In genomic region chr6:31817929-31818511, GRCh38 we compare ENCODE assay signal across 6 cellular contexts. TPM values are rescaled to one million over a fixed set of nuclear protein-coding genes. Genes with fewer than 3 reads are reported as not detected.
DNase-seq lines count a peak whose midpoint lies in the region; ATAC-seq and TF ChIP-seq lines count a peak whose summit lies in the region.
"Not testable (repeated sequence)": the region's sequence is repeated elsewhere in the genome, so short reads cannot be mapped to it uniquely, and the experiment has no call there.

No MANE protein-coding gene starts in this region.

- TF ChIP-seq CTCF in GM12865 (IDR thresholded peaks at IDR 0.05; ENCODE audit: insufficient read depth, low read depth, low read length, missing control alignments); neural cell (IDR thresholded peaks at IDR 0.05; ENCODE audit: poor library complexity, severe bottlenecking); thyroid gland (IDR thresholded peaks at IDR 0.05): not testable (repeated sequence)

- WGBS in right cardiac atrium, result 39% methylated on average over 8 of the region's 8 CpGs
- 72 to 78% methylated on average over 8 of the region's 8 CpGs for WGBS in thyroid gland, 2 donors

- H3K9me3 Mint-ChIP-seq in activated CD4-positive, alpha-beta T cell treated with anti-CD3 and anti-CD28 coated beads for 36 hours (ENCODE audit: low read depth), result not testable (repeated sequence)

- not testable (repeated sequence) for H3K79me2 ChIP-seq in neural cell (replicated peaks; ENCODE audit: insufficient read depth, low read length)

- POLR2A ChIA-PET in activated CD4-positive, alpha-beta T cell treated with anti-CD3 and anti-CD28 coated beads for 36 hours (lab: Charles Lee), result interaction anchor here (1.0 kb wide), 1 partner anchor 11 kb away, joined by 3 read pairs; the partner anchor contains the start of gene LSM2

- peak overlapping the region; percentile 11; the same call in 1 of the 2 replicates for H3K4me3 ChIP-seq in GM12865 (ENCODE audit: low read depth, low read length)
- H3K4me3 ChIP-seq in right cardiac atrium (ENCODE audit: low read length), result peak overlapping the region; percentile 89
- peak overlapping the region; percentile 52 for H3K4me3 ChIP-seq in neural cell (ENCODE audit: low read length)
- H3K4me3 ChIP-seq in thyroid gland (replicated peaks in 1 of 3), result peak overlapping the region in 2 of 3 donors; percentile 5 to 26

- not testable (repeated sequence) for H3K9me3 ChIP-seq in right cardiac atrium (ENCODE audit: control insufficient read depth, low read length); neural cell (ENCODE audit: low read length); thyroid gland

- H3K27ac ChIP-seq in caudate nucleus (ENCODE audit: low read depth, low read length), result peak overlapping the region; percentile 90
- peak overlapping the region; percentile 70 for H3K27ac ChIP-seq in right cardiac atrium (ENCODE audit: low read length)
- H3K27ac ChIP-seq in neural cell (ENCODE audit: low read length), result not testable (repeated sequence)
- H3K27ac ChIP-seq in thyroid gland, result peak overlapping the region; percentile 17 to 100 (median 99)

- H3F3A ChIP-seq in neural cell (ENCODE audit: insufficient read depth, low read length, poor library complexity, severe bottlenecking), result not testable (repeated sequence)

- intact Hi-C loops in activated CD4-positive, alpha-beta T cell treated with anti-CD3 and anti-CD28 coated beads for 36 hours (cut with DNase I, micrococcal nuclease); right cardiac atrium (cut with DNase I); thyroid gland (cut with DNase I): not testable (repeated sequence)

- H3K9me2 ChIP-seq in neural cell (ENCODE audit: insufficient read depth, low read length), result not testable (repeated sequence)

- CTCF ChIA-PET in activated CD4-positive, alpha-beta T cell treated with anti-CD3 and anti-CD28 coated beads for 36 hours (lab: Charles Lee), result interaction anchor here (1.3 to 2.4 kb wide), 3 partner anchors 11 to 22 kb away, joined by 4 to 6 read pairs (median 6); partner anchors contain the start of gene LSM2

- H3K27me3 ChIP-seq in right cardiac atrium (ENCODE audit: control insufficient read depth, insufficient read depth); neural cell (ENCODE audit: insufficient read depth, low read depth, low read length); thyroid gland: not testable (repeated sequence)

- not testable (repeated sequence) for H3K36me3 ChIP-seq in neural cell (ENCODE audit: insufficient read depth, low read length); thyroid gland

- not testable (repeated sequence) for H3K27me3 Mint-ChIP-seq in activated CD4-positive, alpha-beta T cell treated with anti-CD3 and anti-CD28 coated beads for 36 hours

- H3K4me3 Mint-ChIP-seq in activated CD4-positive, alpha-beta T cell treated with anti-CD3 and anti-CD28 coated beads for 36 hours, result peak overlapping the region; percentile 81

- TF ChIP-seq RAD21 in neural cell (conservative IDR thresholded peaks at IDR 0.05), result not testable (repeated sequence)

- not testable (repeated sequence) for TF ChIP-seq POLR2A in thyroid gland (IDR thresholded peaks at IDR 0.05)

- H3K4me2 ChIP-seq in neural cell (ENCODE audit: low read length), result not testable (repeated sequence)

- H3K4me1 ChIP-seq in right cardiac atrium (ENCODE audit: control insufficient read depth, insufficient read depth, low read length), result not testable (repeated sequence)
- peaks cover 35 to 54% of the 10 kb centered on the region in 2 donors for H3K4me1 ChIP-seq in thyroid gland

- H2AFZ ChIP-seq in neural cell (ENCODE audit: low read depth, low read length), result not testable (repeated sequence)

- not testable (repeated sequence) for H4K20me1 ChIP-seq in neural cell (ENCODE audit: insufficient read depth)

- not testable (repeated sequence) for H3K36me3 Mint-ChIP-seq in activated CD4-positive, alpha-beta T cell treated with anti-CD3 and anti-CD28 coated beads for 36 hours (ENCODE audit: low read depth)

- H3K4me1 Mint-ChIP-seq in activated CD4-positive, alpha-beta T cell treated with anti-CD3 and anti-CD28 coated beads for 36 hours, result peaks cover 51% of the 10 kb centered on the region

- TF ChIP-seq EP300 in neural cell (conservative IDR thresholded peaks at IDR 0.05; ENCODE audit: poor library complexity, severe bottlenecking), result not testable (repeated sequence)

- not testable (repeated sequence) for ATAC-seq in activated CD4-positive, alpha-beta T cell treated with anti-CD3 and anti-CD28 coated beads for 36 hours; right cardiac atrium

- not testable (repeated sequence) for H3K9ac ChIP-seq in neural cell (ENCODE audit: low read length)

- peak overlapping the region; percentile 90 for H3K27ac Mint-ChIP-seq in activated CD4-positive, alpha-beta T cell treated with anti-CD3 and anti-CD28 coated beads for 36 hours

- DNase-seq in GM12865 (ENCODE audit: low read depth); right cardiac atrium; thyroid gland: not testable (repeated sequence)
- peak; percentile 29 for DNase-seq in activated CD4-positive, alpha-beta T cell treated with anti-CD3 and anti-CD28 coated beads for 36 hours
- DNase-seq in caudate nucleus (lab: John Stamatoyannopoulos, UW), result peak in 14 of 61 donors; percentile 13 to 86 (median 39)

RNA-seq across cellular contexts. Expression of gene HSPA1A, which starts 2.7 kb away (rescaled TPM):
- total RNA-seq in activated CD4-positive, alpha-beta T cell treated with anti-CD3 and anti-CD28 coated beads for 36 hours, result 10 to 100 TPM; 56.1 to 64.7 TPM
- total RNA-seq in right cardiac atrium (100 to 1,000 TPM; 167 to 328 (median 273) TPM), thyroid gland (100 to 1,000 TPM; 148 to 320 (median 190) TPM)
- polyA plus RNA-seq in right cardiac atrium (321 TPM), neural cell (50.9 and 54.5 TPM in 2 replicates)
- polyA minus RNA-seq in neural cell, result 48.5 and 59.6 TPM in 2 replicates

RNA-seq across cellular contexts. Expression of gene HSPA1L, which starts 2.9 kb away (rescaled TPM):
- total RNA-seq in activated CD4-positive, alpha-beta T cell treated with anti-CD3 and anti-CD28 coated beads for 36 hours, result 1 to 10 TPM; 1.9 to 2.2 TPM
- total RNA-seq in right cardiac atrium, result 1 to 10 TPM; 1.6 to 2.8 (median 2.2) TPM
- 2.0 TPM for polyA plus RNA-seq in right cardiac atrium
- polyA plus RNA-seq in neural cell, result 1.6 and 2.6 TPM in 2 replicates
- 2.2 and 2.8 TPM in 2 replicates for polyA minus RNA-seq in neural cell
- 1 to 10 TPM; 3.5 to 4.1 (median 3.9) TPM for total RNA-seq in thyroid gland

RNA-seq across cellular contexts. Expression of gene HSPA1B, which starts 9.5 kb away (rescaled TPM):
- 10 to 100 TPM; 54.6 to 61.1 TPM for total RNA-seq in activated CD4-positive, alpha-beta T cell treated with anti-CD3 and anti-CD28 coated beads for 36 hours
- 100 to 1,000 TPM; 110 to 299 (median 197) TPM for total RNA-seq in right cardiac atrium
- polyA plus RNA-seq in right cardiac atrium, result 114 TPM
- 120 and 128 TPM in 2 replicates for polyA plus RNA-seq in neural cell
- polyA minus RNA-seq in neural cell, result 147 and 157 TPM in 2 replicates
- 100 to 1,000 TPM; 194 to 330 (median 256) TPM for total RNA-seq in thyroid gland

RNA-seq across cellular contexts. Expression of gene LSM2, which starts 11.3 kb away (rescaled TPM):
- total RNA-seq in activated CD4-positive, alpha-beta T cell treated with anti-CD3 and anti-CD28 coated beads for 36 hours, result 100 to 1,000 TPM; 112 to 124 TPM
- 10 to 100 TPM; 22.8 to 27.3 (median 23.8) TPM for total RNA-seq in right cardiac atrium
- polyA plus RNA-seq in right cardiac atrium, result 27.0 TPM
- 68.5 and 87.6 TPM in 2 replicates for polyA plus RNA-seq in neural cell
- polyA minus RNA-seq in neural cell, result 18.3 and 20.8 TPM in 2 replicates
- total RNA-seq in thyroid gland, result 10 to 100 TPM; 29.2 to 48.4 (median 36.5) TPM

RNA-seq across cellular contexts. Expression of gene VARS1, which starts 22.5 kb away (rescaled TPM):
- 100 to 1,000 TPM; 147 to 169 TPM for total RNA-seq in activated CD4-positive, alpha-beta T cell treated with anti-CD3 and anti-CD28 coated beads for 36 hours
- 10 to 100 TPM; 21.7 to 30.6 (median 26.9) TPM for total RNA-seq in right cardiac atrium
- 14.8 TPM for polyA plus RNA-seq in right cardiac atrium
- 40.9 and 49.4 TPM in 2 replicates for polyA plus RNA-seq in neural cell
- 56.0 and 57.1 TPM in 2 replicates for polyA minus RNA-seq in neural cell
- 100 to 1,000 TPM in 1 of 4 donors, 10 to 100 TPM in 3; 33.8 to 120 (median 39.9) TPM for total RNA-seq in thyroid gland

Comparison
In these comparisons a context has a peak if more than half of its experiments do, and no peak if none do; other contexts are left out.
1. H3K4me3 ChIP-seq: peak in every context shown above with its lines; median percentile 89 in right cardiac atrium; 52 in neural cell; 16 in thyroid gland; 11 in GM12865.